Comparison of ENCODE assay signal across 8 cellular contexts in genomic region chr6:26568601-26569432, GRCh38. TPM values are rescaled to one million over a fixed set of nuclear protein-coding genes. Genes with fewer than 3 reads are reported as not detected.
DNase-seq lines count a peak whose midpoint lies in the region; ATAC-seq and TF ChIP-seq lines count a peak whose summit lies in the region.

No MANE protein-coding gene starts in this region.

- no peak overlapping the region for H4K91ac ChIP-seq in IMR-90 (ENCODE audit: insufficient read depth, low read depth, low read length)

- TF ChIP-seq RAD21 in IMR-90 (IDR thresholded peaks at IDR 0.05; ENCODE audit: low read length): peak; percentile 54

- H3K9ac ChIP-seq in IMR-90 (ENCODE audit: low read depth, low read length) (peak overlapping the region; percentile 42; the same call in 1 of the 2 replicates), OCI-LY3 (ENCODE audit: low read length) (peak overlapping the region; percentile 84)

- dilution Hi-C loops in IMR-90 (cut with HindIII; ENCODE audit: low sequenced_read_pairs, unreplicated experiment): no loop called here

- no peak overlapping the region for H2BK20ac ChIP-seq in IMR-90 (ENCODE audit: low read depth, low read length)

- H4K5ac ChIP-seq in IMR-90 (ENCODE audit: low read depth, low read length): no peak overlapping the region

- intact Hi-C loops in IMR-90 (cut with micrococcal nuclease): loop anchor here (1.0 kb wide), 2 partner anchors 13 to 228 kb away; no protein-coding TSS in a partner anchor

- H2BK5ac ChIP-seq in IMR-90 (ENCODE audit: low read depth, low read length, poor library complexity, severe bottlenecking): peak overlapping the region; percentile 59

- no peaks in the 10 kb centered on the region for H3K9me3 ChIP-seq in CD8-positive, alpha-beta memory T cell (ENCODE audit: low read length)
- H3K9me3 ChIP-seq in IMR-90 (ENCODE audit: control insufficient read depth, insufficient read depth, low read length) (no peaks in the 10 kb centered on the region), OCI-LY3 (ENCODE audit: insufficient read depth, low read length) (no peaks in the 10 kb centered on the region)

- TF ChIP-seq CTCF in IMR-90 (conservative IDR thresholded peaks at IDR 0.05; ENCODE audit: low read depth, low read length): peak; percentile 45
- TF ChIP-seq CTCF in OCI-LY3 (IDR thresholded peaks at IDR 0.05; ENCODE audit: low read depth, low read length): peak; percentile 66
- peak; percentile 40 for TF ChIP-seq CTCF in epithelial cell of proximal tubule (conservative IDR thresholded peaks at IDR 0.05; ENCODE audit: low read depth, low read length)

- no peaks in the 10 kb centered on the region for H3K79me1 ChIP-seq in IMR-90 (ENCODE audit: low read depth in 1 of 2, low read length in 2 of 2)

- H3K14ac ChIP-seq in IMR-90 (replicated peaks; ENCODE audit: low read depth, low read length): no peak overlapping the region

- H2AK5ac ChIP-seq in IMR-90 (ENCODE audit: low read depth, low read length): no peak overlapping the region

- peak overlapping the region; percentile 87 for H2AFZ ChIP-seq in IMR-90 (replicated peaks; ENCODE audit: low read length, poor library complexity)
- H2AFZ ChIP-seq in OCI-LY3 (ENCODE audit: low read depth, low read length): peak overlapping the region; percentile 63; the same call in 1 of the 2 replicates

- POLR2A ChIA-PET in CD8-positive, alpha-beta memory T cell (lab: Charles Lee): interaction anchor here (0.6 to 2.6 kb wide), 16 partner anchors 8 to 352 kb away, joined by 3 to 20 read pairs (median 4); partner anchors contain the start of genes BTN3A3 and HMGN4
- POLR2A ChIA-PET in IMR-90 (lab: Charles Lee; ENCODE audit: unreplicated experiment): interaction anchor here (0.6 kb wide), 1 partner anchor 12 kb away, joined by 3 read pairs; no protein-coding TSS in a partner anchor

- ATAC-seq in GM21515 (IDR thresholded peaks at IDR 0.05; ENCODE audit: unreplicated experiment) (peak; percentile 73), IMR-90 (ENCODE audit: low read depth) (peak; percentile 61)

- no peaks in the 10 kb centered on the region for H3K27me3 ChIP-seq in CD8-positive, alpha-beta memory T cell (ENCODE audit: insufficient read depth, low read length, poor library complexity, severe bottlenecking)
- H3K27me3 ChIP-seq in IMR-90 (ENCODE audit: control insufficient read depth, insufficient read depth, low read length) (no peaks in the 10 kb centered on the region), OCI-LY3 (ENCODE audit: low read depth, low read length) (no peaks in the 10 kb centered on the region)

- H4K20me1 ChIP-seq in IMR-90 (ENCODE audit: insufficient read depth, low read length) (no peaks in the 10 kb centered on the region; the same call in 1 of the 2 replicates), OCI-LY3 (ENCODE audit: insufficient read depth, low read length) (no peaks in the 10 kb centered on the region)

- H4K8ac ChIP-seq in IMR-90 (ENCODE audit: low read depth in 2 of 2, low read length in 2 of 2): 0 out of 4 replicates have a peak overlapping the region, but pooled peaks of 1 of the 2 experiments have one; percentile 13

- no peak overlapping the region for H3K18ac ChIP-seq in IMR-90 (ENCODE audit: low read depth, low read length)

- no peaks in the 10 kb centered on the region for H3K79me2 ChIP-seq in OCI-LY3 (ENCODE audit: low read length)

- no peak overlapping the region for H2BK120ac ChIP-seq in IMR-90 (ENCODE audit: low read depth, low read length)

- peaks cover 3 to 19% of the 10 kb centered on the region in 2 donors for H3K27me3 Mint-ChIP-seq in CD8-positive, alpha-beta memory T cell

- H3K4me2 ChIP-seq in IMR-90 (ENCODE audit: low read depth, low read length): peak overlapping the region; percentile 59
- H3K4me2 ChIP-seq in OCI-LY3 (ENCODE audit: low read length): peak overlapping the region; percentile 80

- DNase-seq in CD8-positive, alpha-beta memory T cell: peak; percentile 95 to 99 (median 96)
- DNase-seq in IMR-90 (peak; percentile 89), activated T-cell treated with anti-CD3 and anti-CD28 coated beads for 1 hour (ENCODE audit: low read depth) (peak; percentile 100), epithelial cell of proximal tubule (ENCODE audit: low read depth) (peak; percentile 68), mucosa of gallbladder (ENCODE audit: low spot score) (peak; percentile 97)
- DNase-seq in stimulated activated CD8-positive, alpha-beta memory T cell treated with anti-CD3 and anti-CD28 coated beads, Interleukin-4, amount 100 ng/mL, for 4 hours (ENCODE audit: low read depth in 2 of 2, low spot score in 1 of 2): peak; percentile 91 to 100

- CTCF ChIA-PET in CD8-positive, alpha-beta memory T cell (lab: Charles Lee): interaction anchor here (0.7 to 7.8 kb wide), 15 partner anchors 9 to 261 kb away, joined by 3 to 97 read pairs (median 5); partner anchors contain the start of genes ABT1 and HMGN4
- CTCF ChIA-PET in IMR-90 (lab: Yijun Ruan, JAX): interaction anchor here (0.6 to 2.6 kb wide), 4 partner anchors 27 to 230 kb away, joined by 3 to 9 read pairs (median 4); no protein-coding TSS in a partner anchor

- no peaks in the 10 kb centered on the region for H3K9me1 ChIP-seq in IMR-90 (ENCODE audit: insufficient read depth, low read length)

- peak overlapping the region; percentile 91 to 97 (median 96) for H3K4me3 Mint-ChIP-seq in CD8-positive, alpha-beta memory T cell

- peaks cover 0 to 11% (median 6%) of the 10 kb centered on the region in 5 donors for H3K9me3 Mint-ChIP-seq in CD8-positive, alpha-beta memory T cell

- H3K27ac Mint-ChIP-seq in CD8-positive, alpha-beta memory T cell: peak overlapping the region; percentile 89 to 99 (median 98)

- H3K56ac ChIP-seq in IMR-90 (ENCODE audit: extremely low read depth, insufficient read depth, low read length): no peak overlapping the region

- WGBS in IMR-90 (ENCODE audit: extremely low coverage in 2 of 2, insufficient read length in 1 of 2), 2 experiments: no CpG with 5 or more reads among the region's 34 CpGs

- H3K4ac ChIP-seq in IMR-90 (ENCODE audit: low read depth, low read length): no peak overlapping the region

- peak overlapping the region; percentile 89 for H3K4me3 ChIP-seq in CD8-positive, alpha-beta memory T cell (ENCODE audit: low read length)
- peak overlapping the region; percentile 65 for H3K4me3 ChIP-seq in IMR-90 (ENCODE audit: insufficient read depth, low read depth, low read length)
- peak overlapping the region; percentile 78 for H3K4me3 ChIP-seq in OCI-LY3 (ENCODE audit: low read length)
- H3K4me3 ChIP-seq in epithelial cell of proximal tubule (ENCODE audit: low read depth, low read length): peak overlapping the region; percentile 67

- no peaks in the 10 kb centered on the region for H3K36me3 ChIP-seq in CD8-positive, alpha-beta memory T cell (ENCODE audit: insufficient read depth, low read length)
- H3K36me3 ChIP-seq in IMR-90 (ENCODE audit: control insufficient read depth, insufficient read depth, low read length) (no peaks in the 10 kb centered on the region), OCI-LY3 (replicated peaks; ENCODE audit: low read depth, low read length) (no peaks in the 10 kb centered on the region)

- peaks cover 6% of the 10 kb centered on the region for H3K4me1 ChIP-seq in CD8-positive, alpha-beta memory T cell (ENCODE audit: insufficient read depth, low read length)
- H3K4me1 ChIP-seq in IMR-90 (ENCODE audit: control insufficient read depth, insufficient read depth, low read length) (no peaks in the 10 kb centered on the region), OCI-LY3 (ENCODE audit: low read length) (peaks cover 14% of the 10 kb centered on the region)

- BruUV-seq in IMR-90 (replicated peaks; lab: Mats Ljungman, UMichigan): no TSS peak

- peaks cover 23 to 36% (median 29%) of the 10 kb centered on the region in 3 donors for H3K4me1 Mint-ChIP-seq in CD8-positive, alpha-beta memory T cell

- TF ChIP-seq POLR2A in IMR-90 (IDR thresholded peaks at IDR 0.05; ENCODE audit: low read depth, low read length): no peak

- peak overlapping the region; percentile 48 for H2AK9ac ChIP-seq in IMR-90 (replicated peaks; ENCODE audit: low read depth, low read length, poor library complexity)

- no peak overlapping the region for H3K23ac ChIP-seq in IMR-90 (ENCODE audit: low read depth, low read length)

- no peak overlapping the region for H2BK15ac ChIP-seq in IMR-90 (ENCODE audit: low read depth, low read length)

- peak overlapping the region; percentile 75 for H3K27ac ChIP-seq in CD8-positive, alpha-beta memory T cell (ENCODE audit: low read depth, low read length)
- no peak overlapping the region; the same call in 1 of the 2 replicates for H3K27ac ChIP-seq in IMR-90 (ENCODE audit: insufficient read depth, low read length)
- H3K27ac ChIP-seq in OCI-LY3 (ENCODE audit: low read length): peak overlapping the region; percentile 70

- in situ Hi-C loops in IMR-90 (cut with MboI; ENCODE audit: low sequenced_read_pairs): no loop called here

- H3K36me3 Mint-ChIP-seq in CD8-positive, alpha-beta memory T cell: peaks cover 0 to 7% (median 4%) of the 10 kb centered on the region in 3 donors

TF ChIP-seq in IMR-90, 13 proteins besides CTCF, POLR2A, EP300 and RAD21:
- TF ChIP-seq MXI1 (IDR thresholded peaks at IDR 0.05; ENCODE audit: borderline replicate concordance, low read depth, low read length) (no peak), SMC3 (IDR thresholded peaks at IDR 0.05; ENCODE audit: low read depth, low read length) (peak; percentile 18; the same call in 1 of the 2 replicates), FOS (IDR thresholded peaks at IDR 0.05; ENCODE audit: low read depth, low read length) (peak; percentile 95), CEBPB (IDR thresholded peaks at IDR 0.05; ENCODE audit: low read depth, low read length) (peak; percentile 98), CHD1 (IDR thresholded peaks at IDR 0.05; ENCODE audit: low read depth, low read length) (peak; percentile 81; the same call in 1 of the 2 replicates)

RNA-seq across cellular contexts. Expression of gene ABT1, which starts 27.9 kb away (rescaled TPM):
- 10 to 100 TPM; 34.5 to 36.1 TPM for total RNA-seq in CD8-positive, alpha-beta memory T cell
- 39.7 TPM for polyA plus RNA-seq in CD8-positive, alpha-beta memory T cell
- total RNA-seq in IMR-90 (2012; rRNA removed): 12.2 and 15.4 TPM in 2 replicates
- polyA plus RNA-seq in IMR-90 (2012; rRNA removed): 15.2 and 16.7 TPM in 2 replicates
- polyA plus RNA-seq in IMR-90 (2012; cell fraction: cytosol; rRNA removed): 11.9 and 18.6 TPM in 2 replicates
- 9.6 and 14.5 TPM in 2 replicates for polyA plus RNA-seq in IMR-90 (2012; cell fraction: nucleus; rRNA removed; ENCODE audit: low replicate concordance)
- total RNA-seq in epithelial cell of proximal tubule: 15.7 and 23.7 TPM in 2 replicates
- total RNA-seq in mucosa of gallbladder: 11.6 TPM

RNA-seq across cellular contexts. Expression of gene HMGN4, which starts 30.7 kb away (rescaled TPM):
- total RNA-seq in CD8-positive, alpha-beta memory T cell: 10 to 100 TPM; 90.0 to 91.4 TPM
- 166 TPM for polyA plus RNA-seq in CD8-positive, alpha-beta memory T cell
- total RNA-seq in IMR-90 (2012; rRNA removed) (49.2 and 50.2 TPM in 2 replicates), epithelial cell of proximal tubule (60.4 and 94.7 TPM in 2 replicates), mucosa of gallbladder (55.8 TPM)
- 36.0 and 46.4 TPM in 2 replicates for polyA plus RNA-seq in IMR-90 (2012; rRNA removed)
- polyA plus RNA-seq in IMR-90 (2012; cell fraction: cytosol; rRNA removed): 13.5 and 14.4 TPM in 2 replicates
- polyA plus RNA-seq in IMR-90 (2012; cell fraction: nucleus; rRNA removed; ENCODE audit: low replicate concordance): 4.4 and 20.9 TPM in 2 replicates
